Comparison of ENCODE assay signal across 17 cellular contexts in genomic region chr3:23128655-23129054, GRCh38.
A peak's percentile ranks its signal among the peaks of the same experiment; 100 is the strongest.
DNase-seq lines count a peak whose midpoint lies in the region; TF ChIP-seq lines count a peak whose summit lies in the region.
"Had no signal": no experiment of that assay in that cellular context is flagged by ENCODE, and none has a peak within 500 bp of the region (broad histone marks: within the 10 kb centered on the region; RNA-seq: fewer than 3 reads in every experiment).

No MANE protein-coding gene starts in this region.

- no peaks in the 10 kb centered on the region for H3K36me3 ChIP-seq in adipocyte (ENCODE audit: control insufficient read depth, insufficient read depth, low read length, severe bottlenecking)
- no peaks in the 10 kb centered on the region for H3K36me3 ChIP-seq in trophoblast cell (ENCODE audit: control insufficient read depth in 1 of 2, insufficient read depth in 2 of 2, low read length in 2 of 2)
- no peaks in the 10 kb centered on the region for H3K36me3 ChIP-seq in suprapubic skin
- H3K36me3 ChIP-seq: BLaER1 had no signal

- H3K18ac ChIP-seq in trophoblast cell (ENCODE audit: low read length): no peak overlapping the region

- peaks cover 1% of the 10 kb centered on the region for H3K79me1 ChIP-seq in trophoblast cell (ENCODE audit: low read length)

- H3K9ac ChIP-seq in adipocyte (ENCODE audit: low read length) (peak overlapping the region; percentile 71), trophoblast cell (ENCODE audit: low read length) (no peak overlapping the region)
- H3K9ac ChIP-seq: BLaER1 had no signal

- H3K27me3 ChIP-seq in adipocyte (replicated peaks; ENCODE audit: control insufficient read depth, insufficient read depth, low read length): no peaks in the 10 kb centered on the region
- H3K27me3 ChIP-seq in trophoblast cell (ENCODE audit: insufficient read depth, low read length): no peaks in the 10 kb centered on the region
- no peaks in the 10 kb centered on the region for H3K27me3 ChIP-seq in suprapubic skin
- H3K27me3 ChIP-seq: BLaER1 had no signal

- H2BK5ac ChIP-seq in trophoblast cell (ENCODE audit: low read depth, low read length, poor library complexity): no peak overlapping the region

- no peak overlapping the region for H4K8ac ChIP-seq in trophoblast cell (ENCODE audit: low read depth, low read length)

- H3K4me3 ChIP-seq in adipocyte (ENCODE audit: low read length) (peak overlapping the region; percentile 73), trophoblast cell (ENCODE audit: low read depth, low read length) (no peak overlapping the region), suprapubic skin (peak overlapping the region; percentile 26)
- H3K4me3 ChIP-seq: BLaER1 had no signal

- no peak overlapping the region for H2AK5ac ChIP-seq in trophoblast cell (ENCODE audit: low read length)

- H3K14ac ChIP-seq in trophoblast cell (ENCODE audit: low read length): no peak overlapping the region

- H3K4ac ChIP-seq in trophoblast cell (ENCODE audit: low read depth, low read length): no peak overlapping the region

- no peak overlapping the region for H2BK12ac ChIP-seq in trophoblast cell (ENCODE audit: low read length)

- no peaks in the 10 kb centered on the region for H3K79me2 ChIP-seq in trophoblast cell (ENCODE audit: control insufficient read depth, insufficient read depth, low read length, poor library complexity)

- no peak overlapping the region for H4K91ac ChIP-seq in trophoblast cell (ENCODE audit: low read depth, low read length)

- TF ChIP-seq EP300 in suprapubic skin (IDR thresholded peaks at IDR 0.05): no peak

- H3K4me1 ChIP-seq in adipocyte (ENCODE audit: control insufficient read depth, insufficient read depth, low read length) (peaks cover 15% of the 10 kb centered on the region), trophoblast cell (ENCODE audit: control insufficient read depth in 1 of 2, insufficient read depth in 2 of 2, low read length in 2 of 2) (peaks cover 0 to 5% of the 10 kb centered on the region in 2 experiments), suprapubic skin (peaks cover 22% of the 10 kb centered on the region)
- H3K4me1 ChIP-seq: BLaER1 had no signal

- H2AFZ ChIP-seq in trophoblast cell (ENCODE audit: insufficient read depth, low read length, poor library complexity): no peak overlapping the region

- no peak overlapping the region for H3K4me2 ChIP-seq in trophoblast cell (ENCODE audit: low read length)
- H3K4me2 ChIP-seq: BLaER1 had no signal

- no peak overlapping the region for H4K12ac ChIP-seq in trophoblast cell (ENCODE audit: low read depth, low read length)

- no peak overlapping the region for H2BK120ac ChIP-seq in trophoblast cell (ENCODE audit: insufficient read depth, low read length, poor library complexity)

- TF ChIP-seq POLR2A in suprapubic skin (IDR thresholded peaks at IDR 0.05): no peak

- TF ChIP-seq CTCF in suprapubic skin (IDR thresholded peaks at IDR 0.05): no peak

- no CpG with 5 or more reads among the region's 2 CpGs for WGBS in trophoblast cell (ENCODE audit: extremely low coverage, insufficient coverage, insufficient read length)
- 45% methylated on average over 2 of the region's 2 CpGs for WGBS in suprapubic skin

- DNase-seq in DMS53 (lab: John Stamatoyannopoulos, UW) (peak; percentile 2), DMS53 treated with DMSO at 0.1 percent for 48 hours (lab: John Stamatoyannopoulos, UW; ENCODE audit: unreplicated experiment) (no peak), adipocyte (ENCODE audit: low read depth) (no peak), trophoblast cell (no peak), suprapubic skin (ENCODE audit: low spot score in 2 of 2) (no peak), D341Med (ENCODE audit: low spot score) (no peak), retina (no peak)
- no peak for DNase-seq in stimulated activated CD4-positive, alpha-beta T cell treated with anti-CD3 and anti-CD28 coated beads, Interleukin-2, amount 100 ng/mL, for 24 hours
- DNase-seq: CD8-positive, alpha-beta T cell; DND-41; HCEC 1CT; KBM-7; MV-4-11; NCI-H1417; NCI-H1930 had no signal

- H3K27ac ChIP-seq in trophoblast cell (ENCODE audit: low read depth, low read length) (no peak overlapping the region), suprapubic skin (peak overlapping the region; percentile 78)
- H3K27ac ChIP-seq: 22Rv1, BLaER1 had no signal

- H3K9me3 ChIP-seq in adipocyte (ENCODE audit: control insufficient read depth, low read length): no peaks in the 10 kb centered on the region
- H3K9me3 ChIP-seq in trophoblast cell (ENCODE audit: insufficient read depth, low read depth, low read length): no peaks in the 10 kb centered on the region
- no peaks in the 10 kb centered on the region for H3K9me3 ChIP-seq in suprapubic skin
- H3K9me3 ChIP-seq: BLaER1 had no signal

- H3K23ac ChIP-seq in trophoblast cell (ENCODE audit: low read length): peak overlapping the region; percentile 94
